In the genomic region with DNA sequence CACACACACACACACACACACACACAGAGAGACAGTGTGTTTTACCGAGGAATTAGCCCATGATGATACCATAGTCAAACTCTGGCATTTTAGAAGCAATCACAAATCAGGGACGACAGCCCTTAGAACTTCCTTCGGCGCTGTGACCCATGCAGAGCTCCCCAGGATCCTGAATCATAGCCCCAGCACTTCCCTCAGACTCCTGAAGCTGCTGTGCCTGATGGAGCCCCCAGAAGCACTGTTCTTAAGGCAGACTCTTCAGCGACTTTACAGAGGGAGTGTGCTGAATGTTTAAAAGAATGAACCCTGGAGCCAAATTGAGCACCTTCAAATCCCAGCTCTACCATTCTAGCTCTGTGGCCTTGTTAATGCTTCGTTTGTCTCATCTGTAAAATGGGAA, we compare ENCODE assay signal across 2 cellular contexts.
TF ChIP-seq lines count a peak whose summit lies in the region.

No MANE protein-coding gene starts in this region.

TF ChIP-seq in GM23338, 12 proteins besides CTCF, POLR2A, EP300 and RAD21 (continues in another document):
- no peak for TF ChIP-seq EZH2phosphoT487 (IDR thresholded peaks at IDR 0.05; ENCODE audit: unreplicated experiment)
- TF ChIP-seq, protein P1, sequence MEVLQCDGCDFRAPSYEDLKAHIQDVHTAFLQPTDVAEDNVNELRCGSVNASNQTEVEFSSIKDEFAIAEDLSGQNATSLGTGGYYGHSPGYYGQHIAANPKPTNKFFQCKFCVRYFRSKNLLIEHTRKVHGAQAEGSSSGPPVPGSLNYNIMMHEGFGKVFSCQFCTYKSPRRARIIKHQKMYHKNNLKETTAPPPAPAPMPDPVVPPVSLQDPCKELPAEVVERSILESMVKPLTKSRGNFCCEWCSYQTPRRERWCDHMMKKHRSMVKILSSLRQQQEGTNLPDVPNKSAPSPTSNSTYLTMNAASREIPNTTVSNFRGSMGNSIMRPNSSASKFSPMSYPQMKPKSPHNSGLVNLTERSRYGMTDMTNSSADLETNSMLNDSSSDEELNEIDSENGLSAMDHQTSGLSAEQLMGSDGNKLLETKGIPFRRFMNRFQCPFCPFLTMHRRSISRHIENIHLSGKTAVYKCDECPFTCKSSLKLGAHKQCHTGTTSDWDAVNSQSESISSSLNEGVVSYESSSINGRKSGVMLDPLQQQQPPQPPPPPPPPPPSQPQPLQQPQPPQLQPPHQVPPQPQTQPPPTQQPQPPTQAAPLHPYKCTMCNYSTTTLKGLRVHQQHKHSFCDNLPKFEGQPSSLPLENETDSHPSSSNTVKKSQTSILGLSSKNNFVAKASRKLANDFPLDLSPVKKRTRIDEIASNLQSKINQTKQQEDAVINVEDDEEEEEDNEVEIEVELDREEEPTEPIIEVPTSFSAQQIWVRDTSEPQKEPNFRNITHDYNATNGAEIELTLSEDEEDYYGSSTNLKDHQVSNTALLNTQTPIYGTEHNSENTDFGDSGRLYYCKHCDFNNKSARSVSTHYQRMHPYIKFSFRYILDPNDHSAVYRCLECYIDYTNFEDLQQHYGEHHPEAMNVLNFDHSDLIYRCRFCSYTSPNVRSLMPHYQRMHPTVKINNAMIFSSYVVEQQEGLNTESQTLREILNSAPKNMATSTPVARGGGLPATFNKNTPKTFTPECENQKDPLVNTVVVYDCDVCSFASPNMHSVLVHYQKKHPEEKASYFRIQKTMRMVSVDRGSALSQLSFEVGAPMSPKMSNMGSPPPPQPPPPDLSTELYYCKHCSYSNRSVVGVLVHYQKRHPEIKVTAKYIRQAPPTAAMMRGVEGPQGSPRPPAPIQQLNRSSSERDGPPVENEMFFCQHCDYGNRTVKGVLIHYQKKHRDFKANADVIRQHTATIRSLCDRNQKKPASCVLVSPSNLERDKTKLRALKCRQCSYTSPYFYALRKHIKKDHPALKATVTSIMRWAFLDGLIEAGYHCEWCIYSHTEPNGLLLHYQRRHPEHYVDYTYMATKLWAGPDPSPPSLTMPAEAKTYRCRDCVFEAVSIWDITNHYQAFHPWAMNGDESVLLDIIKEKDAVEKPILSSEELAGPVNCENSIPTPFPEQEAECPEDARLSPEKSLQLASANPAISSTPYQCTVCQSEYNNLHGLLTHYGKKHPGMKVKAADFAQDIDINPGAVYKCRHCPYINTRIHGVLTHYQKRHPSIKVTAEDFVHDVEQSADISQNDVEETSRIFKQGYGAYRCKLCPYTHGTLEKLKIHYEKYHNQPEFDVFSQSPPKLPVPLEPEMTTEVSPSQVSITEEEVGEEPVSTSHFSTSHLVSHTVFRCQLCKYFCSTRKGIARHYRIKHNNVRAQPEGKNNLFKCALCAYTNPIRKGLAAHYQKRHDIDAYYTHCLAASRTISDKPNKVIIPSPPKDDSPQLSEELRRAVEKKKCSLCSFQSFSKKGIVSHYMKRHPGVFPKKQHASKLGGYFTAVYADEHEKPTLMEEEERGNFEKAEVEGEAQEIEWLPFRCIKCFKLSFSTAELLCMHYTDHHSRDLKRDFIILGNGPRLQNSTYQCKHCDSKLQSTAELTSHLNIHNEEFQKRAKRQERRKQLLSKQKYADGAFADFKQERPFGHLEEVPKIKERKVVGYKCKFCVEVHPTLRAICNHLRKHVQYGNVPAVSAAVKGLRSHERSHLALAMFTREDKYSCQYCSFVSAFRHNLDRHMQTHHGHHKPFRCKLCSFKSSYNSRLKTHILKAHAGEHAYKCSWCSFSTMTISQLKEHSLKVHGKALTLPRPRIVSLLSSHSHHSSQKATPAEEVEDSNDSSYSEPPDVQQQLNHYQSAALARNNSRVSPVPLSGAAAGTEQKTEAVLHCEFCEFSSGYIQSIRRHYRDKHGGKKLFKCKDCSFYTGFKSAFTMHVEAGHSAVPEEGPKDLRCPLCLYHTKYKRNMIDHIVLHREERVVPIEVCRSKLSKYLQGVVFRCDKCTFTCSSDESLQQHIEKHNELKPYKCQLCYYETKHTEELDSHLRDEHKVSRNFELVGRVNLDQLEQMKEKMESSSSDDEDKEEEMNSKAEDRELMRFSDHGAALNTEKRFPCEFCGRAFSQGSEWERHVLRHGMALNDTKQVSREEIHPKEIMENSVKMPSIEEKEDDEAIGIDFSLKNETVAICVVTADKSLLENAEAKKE (CRISPR knock-in tag; IDR thresholded peaks at IDR 0.05), result no peak
- no peak for TF ChIP-seq CREB1 (CRISPR knock-in tag; IDR thresholded peaks at IDR 0.05; ENCODE audit: low read depth)
- no peak for TF ChIP-seq NANOG (IDR thresholded peaks at IDR 0.05; ENCODE audit: borderline replicate concordance)
- TF ChIP-seq, protein P2, sequence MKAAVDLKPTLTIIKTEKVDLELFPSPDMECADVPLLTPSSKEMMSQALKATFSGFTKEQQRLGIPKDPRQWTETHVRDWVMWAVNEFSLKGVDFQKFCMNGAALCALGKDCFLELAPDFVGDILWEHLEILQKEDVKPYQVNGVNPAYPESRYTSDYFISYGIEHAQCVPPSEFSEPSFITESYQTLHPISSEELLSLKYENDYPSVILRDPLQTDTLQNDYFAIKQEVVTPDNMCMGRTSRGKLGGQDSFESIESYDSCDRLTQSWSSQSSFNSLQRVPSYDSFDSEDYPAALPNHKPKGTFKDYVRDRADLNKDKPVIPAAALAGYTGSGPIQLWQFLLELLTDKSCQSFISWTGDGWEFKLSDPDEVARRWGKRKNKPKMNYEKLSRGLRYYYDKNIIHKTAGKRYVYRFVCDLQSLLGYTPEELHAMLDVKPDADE (IDR thresholded peaks at IDR 0.05), result no peak
- no peak for TF ChIP-seq JUNB (IDR thresholded peaks at IDR 0.05; ENCODE audit: unreplicated experiment)
- TF ChIP-seq ZNF114 (CRISPR knock-in tag; IDR thresholded peaks at IDR 0.05), result no peak
- TF ChIP-seq STAT1 (IDR thresholded peaks at IDR 0.05; ENCODE audit: unreplicated experiment), result no peak
- no peak for TF ChIP-seq POLR2AphosphoS5 (IDR thresholded peaks at IDR 0.05; ENCODE audit: low read depth)
- TF ChIP-seq, protein P3, sequence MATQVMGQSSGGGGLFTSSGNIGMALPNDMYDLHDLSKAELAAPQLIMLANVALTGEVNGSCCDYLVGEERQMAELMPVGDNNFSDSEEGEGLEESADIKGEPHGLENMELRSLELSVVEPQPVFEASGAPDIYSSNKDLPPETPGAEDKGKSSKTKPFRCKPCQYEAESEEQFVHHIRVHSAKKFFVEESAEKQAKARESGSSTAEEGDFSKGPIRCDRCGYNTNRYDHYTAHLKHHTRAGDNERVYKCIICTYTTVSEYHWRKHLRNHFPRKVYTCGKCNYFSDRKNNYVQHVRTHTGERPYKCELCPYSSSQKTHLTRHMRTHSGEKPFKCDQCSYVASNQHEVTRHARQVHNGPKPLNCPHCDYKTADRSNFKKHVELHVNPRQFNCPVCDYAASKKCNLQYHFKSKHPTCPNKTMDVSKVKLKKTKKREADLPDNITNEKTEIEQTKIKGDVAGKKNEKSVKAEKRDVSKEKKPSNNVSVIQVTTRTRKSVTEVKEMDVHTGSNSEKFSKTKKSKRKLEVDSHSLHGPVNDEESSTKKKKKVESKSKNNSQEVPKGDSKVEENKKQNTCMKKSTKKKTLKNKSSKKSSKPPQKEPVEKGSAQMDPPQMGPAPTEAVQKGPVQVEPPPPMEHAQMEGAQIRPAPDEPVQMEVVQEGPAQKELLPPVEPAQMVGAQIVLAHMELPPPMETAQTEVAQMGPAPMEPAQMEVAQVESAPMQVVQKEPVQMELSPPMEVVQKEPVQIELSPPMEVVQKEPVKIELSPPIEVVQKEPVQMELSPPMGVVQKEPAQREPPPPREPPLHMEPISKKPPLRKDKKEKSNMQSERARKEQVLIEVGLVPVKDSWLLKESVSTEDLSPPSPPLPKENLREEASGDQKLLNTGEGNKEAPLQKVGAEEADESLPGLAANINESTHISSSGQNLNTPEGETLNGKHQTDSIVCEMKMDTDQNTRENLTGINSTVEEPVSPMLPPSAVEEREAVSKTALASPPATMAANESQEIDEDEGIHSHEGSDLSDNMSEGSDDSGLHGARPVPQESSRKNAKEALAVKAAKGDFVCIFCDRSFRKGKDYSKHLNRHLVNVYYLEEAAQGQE (IDR thresholded peaks at IDR 0.05; ENCODE audit: unreplicated experiment), result no peak

TF ChIP-seq in H1, 55 proteins besides CTCF, POLR2A, EP300 and RAD21:
- TF ChIP-seq SP4 (IDR thresholded peaks at IDR 0.05; ENCODE audit: low read length), result no peak
- no peak for TF ChIP-seq RBBP5 (IDR thresholded peaks at IDR 0.05; ENCODE audit: borderline replicate concordance, low read depth, low read length)
- no peak for TF ChIP-seq EGR1 (IDR thresholded peaks at IDR 0.05; ENCODE audit: borderline replicate concordance, low read depth, low read length)
- TF ChIP-seq, protein P4, sequence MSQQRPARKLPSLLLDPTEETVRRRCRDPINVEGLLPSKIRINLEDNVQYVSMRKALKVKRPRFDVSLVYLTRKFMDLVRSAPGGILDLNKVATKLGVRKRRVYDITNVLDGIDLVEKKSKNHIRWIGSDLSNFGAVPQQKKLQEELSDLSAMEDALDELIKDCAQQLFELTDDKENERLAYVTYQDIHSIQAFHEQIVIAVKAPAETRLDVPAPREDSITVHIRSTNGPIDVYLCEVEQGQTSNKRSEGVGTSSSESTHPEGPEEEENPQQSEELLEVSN (IDR thresholded peaks at IDR 0.05), result no peak
- TF ChIP-seq EZH2 (IDR thresholded peaks at IDR 0.05; ENCODE audit: low read depth, low read length, severe bottlenecking), result no peak
- TF ChIP-seq HDAC6 (IDR thresholded peaks at IDR 0.05; ENCODE audit: low read depth, low read length), result no peak
- TF ChIP-seq SUZ12 (IDR thresholded peaks at IDR 0.05; ENCODE audit: low read length), result no peak
- no peak for TF ChIP-seq HDAC2 (IDR thresholded peaks at IDR 0.05; ENCODE audit: borderline replicate concordance in 1 of 2, low read depth in 2 of 2, low read length in 2 of 2)
- TF ChIP-seq POU5F1 (IDR thresholded peaks at IDR 0.05; ENCODE audit: low read depth, low read length), result no peak
- TF ChIP-seq KDM5A (IDR thresholded peaks at IDR 0.05; ENCODE audit: low read length), result no peak
- TF ChIP-seq, protein P5, sequence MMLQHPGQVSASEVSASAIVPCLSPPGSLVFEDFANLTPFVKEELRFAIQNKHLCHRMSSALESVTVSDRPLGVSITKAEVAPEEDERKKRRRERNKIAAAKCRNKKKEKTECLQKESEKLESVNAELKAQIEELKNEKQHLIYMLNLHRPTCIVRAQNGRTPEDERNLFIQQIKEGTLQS (IDR thresholded peaks at IDR 0.05; ENCODE audit: insufficient read depth, low read depth, low read length), result no peak
- no peak for TF ChIP-seq CHD1 (IDR thresholded peaks at IDR 0.05; ENCODE audit: low read depth, low read length)
- no peak for TF ChIP-seq CEBPB (IDR thresholded peaks at IDR 0.05; ENCODE audit: low read depth, low read length)
- TF ChIP-seq TBP (IDR thresholded peaks at IDR 0.05; ENCODE audit: low read depth, low read length), result no peak
- no peak for TF ChIP-seq TEAD4 (IDR thresholded peaks at IDR 0.05; ENCODE audit: low read depth, low read length)
- TF ChIP-seq PHF8 (conservative IDR thresholded peaks at IDR 0.05; ENCODE audit: low read depth, low read length), result no peak
